16 cellular contexts compared by ENCODE assay signal in the genomic region with DNA sequence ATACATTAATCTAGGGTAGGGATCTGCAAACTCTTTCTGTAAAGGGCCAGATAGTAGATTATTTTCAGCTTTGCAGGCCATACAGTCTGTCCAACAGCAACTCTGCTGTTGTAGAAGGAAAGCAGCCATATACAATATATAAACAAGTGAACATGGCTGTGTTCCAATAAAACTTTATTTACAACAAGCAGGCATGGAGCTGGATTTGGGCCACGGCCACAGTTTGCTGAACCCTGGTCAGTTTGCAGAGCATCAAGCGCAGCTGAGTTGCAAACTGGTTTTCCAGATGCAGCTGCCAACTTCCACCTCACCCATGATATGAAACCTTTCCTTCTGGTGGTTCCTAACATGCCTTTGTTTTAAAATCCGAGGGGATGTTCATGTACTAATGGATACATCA.
"Had no signal": no experiment of that assay in that cellular context is flagged by ENCODE, and none has a peak within 500 bp of the region (broad histone marks: within the 10 kb centered on the region; RNA-seq: fewer than 3 reads in every experiment).

No MANE protein-coding gene starts in this region.

- H3K27ac ChIP-seq: pancreas, vagina had no signal

- H3K4me3 ChIP-seq: pancreas, smooth muscle cell, vagina had no signal

- H3K27me3 ChIP-seq: pancreas, vagina had no signal

- ATAC-seq: activated CD8-positive, alpha-beta T cell treated with anti-CD3 and anti-CD28 coated beads, Interleukin-2, amount 10 ng/mL, durations not matched to agents 7 days and 5 days; activated naive CD4-positive, alpha-beta T cell treated with anti-CD3 and anti-CD28 coated beads, Interleukin-2, amount 50 U/mL, for 72 hours; activated T-cell treated with anti-CD3 and anti-CD28 coated beads, Interleukin-2, amount 50 U/mL, for 72 hours; pancreas had no signal

- DNase-seq: activated CD4-positive, alpha-beta T cell treated with anti-CD3 and anti-CD28 coated beads, Interleukin-2, amount 10 ng/mL, durations not matched to agents 24 days and 14 days; activated CD4-positive, CD25-positive, alpha-beta regulatory T cell; activated CD8-positive, alpha-beta memory T cell treated with anti-CD3 and anti-CD28 coated beads, Interleukin-2, amount 50 U/mL, for 4 hours; activated CD8-positive, alpha-beta T cell treated with anti-CD3 and anti-CD28 coated beads, Interleukin-2, amount 10 ng/mL, durations not matched to agents 7 days and 5 days; activated gamma-delta T cell; activated T-cell treated with anti-CD3 and anti-CD28 coated beads, Interleukin-2, amount 50 U/mL, for 72 hours; erythroblast; hypothalamus; pancreas; retina; stimulated activated CD4-positive, alpha-beta T cell treated with anti-CD3 and anti-CD28 coated beads, Interleukin-4, amount 100 ng/mL, for 4 hours; stimulated activated CD8-positive, alpha-beta memory T cell treated with anti-CD3 and anti-CD28 coated beads, Interleukin-4, amount 100 ng/mL, for 48 hours; stimulated activated naive CD4-positive, alpha-beta T cell treated with Interleukin-2 at 50 U/mL for 16 hours had no signal

- H3K9me3 ChIP-seq: pancreas, vagina had no signal

- H3K36me3 ChIP-seq: pancreas, vagina had no signal
